1 cellular context compared by ENCODE assay signal in genomic region chr17:2380225-2380922, GRCh38.
TF ChIP-seq lines count a peak whose summit lies in the region.

No MANE protein-coding gene starts in this region.

TF ChIP-seq in endothelial cell of umbilical vein, 7 proteins besides CTCF, POLR2A, EP300 and RAD21:
- no peak for TF ChIP-seq MAX (IDR thresholded peaks at IDR 0.05; ENCODE audit: insufficient read depth, insufficient read length)
